20 cellular contexts compared by ENCODE assay signal in genomic region chr1:150961756-150962155, GRCh38. TPM values are rescaled to one million over a fixed set of nuclear protein-coding genes. Genes with fewer than 3 reads are reported as not detected.
A peak's percentile ranks its signal among the peaks of the same experiment; 100 is the strongest.
DNase-seq lines count a peak whose midpoint lies in the region; ATAC-seq and TF ChIP-seq lines count a peak whose summit lies in the region.
"Had no signal": no experiment of that assay in that cellular context is flagged by ENCODE, and none has a peak within 500 bp of the region (broad histone marks: within the 10 kb centered on the region; RNA-seq: fewer than 3 reads in every experiment).

No MANE protein-coding gene starts in this region.

- ATAC-seq in left lobe of liver (peak; percentile 36), GM21390 (IDR thresholded peaks at IDR 0.05; ENCODE audit: unreplicated experiment) (no peak)

- H3K4me3 ChIP-seq in breast epithelium: no peak overlapping the region
- H3K4me3 ChIP-seq: coronary artery, stomach, transverse colon had no signal

- no peaks in the 10 kb centered on the region for H3K9me3 Mint-ChIP-seq in activated naive CD8-positive, alpha-beta T cell (ENCODE audit: low read depth)
- H3K9me3 Mint-ChIP-seq: activated CD4-positive, alpha-beta T cell treated with anti-CD3 and anti-CD28 coated beads, Interleukin-2, amount 10 ng/mL, durations not matched to agents 24 days and 14 days; brain; H9; memory B cell had no signal

- no peaks in the 10 kb centered on the region for H3K9me3 ChIP-seq in breast epithelium
- H3K9me3 ChIP-seq: stomach, transverse colon had no signal

- H3K36me3 Mint-ChIP-seq in activated naive CD8-positive, alpha-beta T cell: no peaks in the 10 kb centered on the region

- H3K27ac ChIP-seq in breast epithelium: peak overlapping the region in 1 of 2 donors; percentile 11
- H3K27ac ChIP-seq: coronary artery, transverse colon had no signal

- H3K4me1 Mint-ChIP-seq in activated naive CD8-positive, alpha-beta T cell (ENCODE audit: low read depth): no peaks in the 10 kb centered on the region
- H3K4me1 Mint-ChIP-seq: brain, H9, memory B cell had no signal

- no peak for TF ChIP-seq CTCF in breast epithelium (IDR thresholded peaks at IDR 0.05)

- DNase-seq in DMS 273 (lab: John Stamatoyannopoulos, UW; ENCODE audit: unreplicated experiment) (peak; percentile 92), DMS 273 treated with DMSO at 0.1 percent for 48 hours (lab: John Stamatoyannopoulos, UW) (no peak), D341Med (ENCODE audit: low spot score) (peak; percentile 80), left lobe of liver (ENCODE audit: low spot score) (no peak), breast epithelium (ENCODE audit: low spot score in 2 of 2) (no peak), NCI-H2196 (lab: John Stamatoyannopoulos, UW; ENCODE audit: unreplicated experiment) (no peak)
- DNase-seq: 8988T; activated CD4-positive, alpha-beta T cell treated with anti-CD3 and anti-CD28 coated beads, Interleukin-2, amount 10 ng/mL, durations not matched to agents 24 days and 14 days; EL; H9; NCI-H1436; NCI-H524 treated with DMSO at 0.1 percent for 48 hours; stomach; T-helper 2 cell; transverse colon had no signal

- intact Hi-C loops in breast epithelium (cut with DNase I; ENCODE audit: low total_unique reads): no loop called here

- no peak for TF ChIP-seq POLR2A in breast epithelium (IDR thresholded peaks at IDR 0.05)

- no peaks in the 10 kb centered on the region for H3K27me3 ChIP-seq in breast epithelium
- H3K27me3 ChIP-seq: stomach, transverse colon had no signal

- no peaks in the 10 kb centered on the region for H3K27me3 Mint-ChIP-seq in activated naive CD8-positive, alpha-beta T cell
- H3K27me3 Mint-ChIP-seq: activated CD4-positive, alpha-beta T cell treated with anti-CD3 and anti-CD28 coated beads, Interleukin-2, amount 10 ng/mL, durations not matched to agents 24 days and 14 days; brain; memory B cell had no signal

- peaks cover 16% of the 10 kb centered on the region for H3K36me3 ChIP-seq in breast epithelium

- no peaks in the 10 kb centered on the region for H3K4me1 ChIP-seq in breast epithelium
- H3K4me1 ChIP-seq: transverse colon had no signal

- peak overlapping the region; percentile 73 for H3K27ac Mint-ChIP-seq in activated naive CD8-positive, alpha-beta T cell

- no peak overlapping the region for H3K4me3 Mint-ChIP-seq in activated naive CD8-positive, alpha-beta T cell
- H3K4me3 Mint-ChIP-seq: activated CD4-positive, alpha-beta T cell treated with anti-CD3 and anti-CD28 coated beads, Interleukin-2, amount 10 ng/mL, durations not matched to agents 24 days and 14 days; brain; H9; memory B cell had no signal

RNA-seq across cellular contexts. Expression of gene CERS2, which starts 12.9 kb away (rescaled TPM):
- total RNA-seq in left lobe of liver: 425 TPM
- 100 to 1,000 TPM; 121 to 131 (median 128) TPM for total RNA-seq in breast epithelium

RNA-seq across cellular contexts. Expression of gene ANXA9, which starts 20.3 kb away (rescaled TPM):
- 9.3 TPM for total RNA-seq in left lobe of liver
- 10 to 100 TPM in 1 of 3 donors, 1 to 10 TPM in 1, not detected in 1; 3.6 to 13.0 TPM for total RNA-seq in breast epithelium
- total RNA-seq: stomach had no signal

RNA-seq across cellular contexts. Expression of gene SETDB1, which starts 35.6 kb away (rescaled TPM):
- total RNA-seq in left lobe of liver (14.0 TPM), breast epithelium (10 to 100 TPM; 33.4 to 44.6 (median 41.0) TPM)

RNA-seq across cellular contexts. Expression of gene MINDY1, which starts 44.9 kb away (rescaled TPM):
- total RNA-seq in left lobe of liver (23.3 TPM), breast epithelium (10 to 100 TPM; 26.2 to 33.5 (median 26.5) TPM)

RNA-seq across cellular contexts. Expression of gene PRUNE1, which starts 46.5 kb away (rescaled TPM):
- total RNA-seq in left lobe of liver: 12.2 TPM
- 10 to 100 TPM; 21.6 to 34.1 (median 32.8) TPM for total RNA-seq in breast epithelium

Comparison
In these comparisons a context has a peak if more than half of its experiments do, and no peak if none do; other contexts are left out.
1. DNase-seq: peak in DMS 273 (single experiment) and D341Med (single experiment); none in DMS 273 treated with DMSO at 0.1 percent for 48 hours (single experiment), left lobe of liver (single experiment), breast epithelium (0 of 2) and NCI-H2196 (single experiment).